In the genomic region with DNA sequence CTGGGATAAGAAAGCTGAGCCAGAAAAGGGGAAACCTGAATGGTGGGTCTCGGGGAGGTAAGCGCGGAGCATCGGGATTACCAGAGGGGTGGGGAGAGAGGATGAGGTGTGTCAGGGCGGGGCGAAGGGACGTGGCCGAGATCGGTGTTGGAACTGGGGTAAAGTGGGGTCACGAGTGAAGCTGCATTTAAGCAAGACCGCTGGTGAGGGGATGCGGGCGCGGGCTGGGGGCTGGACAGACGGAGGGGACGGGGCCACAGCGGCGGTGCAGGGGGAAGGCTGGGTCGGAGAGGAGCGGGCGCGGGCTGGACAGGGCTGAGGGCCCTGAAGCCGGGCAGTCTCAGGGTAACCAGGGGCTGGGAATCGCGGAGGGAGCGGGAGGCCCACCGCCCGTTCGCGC, we compare ENCODE assay signal across 8 cellular contexts. TPM values are rescaled to one million over a fixed set of nuclear protein-coding genes. Genes with fewer than 3 reads are reported as not detected.
DNase-seq lines count a peak whose midpoint lies in the region; ATAC-seq and TF ChIP-seq lines count a peak whose summit lies in the region.
"Not testable (repeated sequence)": the region's sequence is repeated elsewhere in the genome, so short reads cannot be mapped to it uniquely, and the experiment has no call there.

No MANE protein-coding gene starts in this region.

- intact Hi-C loops in body of pancreas (cut with DNase I); Right ventricle myocardium inferior (cut with DNase I): not testable (repeated sequence)

- peaks cover 12% of the 10 kb centered on the region for H3K79me2 ChIP-seq in DND-41 (ENCODE audit: insufficient read depth, low read length)

- H3K27me3 ChIP-seq in DND-41 (ENCODE audit: insufficient read depth, low read length, poor library complexity); body of pancreas; muscle layer of duodenum (ENCODE audit: low read depth, low read length); stomach smooth muscle (ENCODE audit: control insufficient read depth in 1 of 2, insufficient read depth in 2 of 2, low read length in 2 of 2): not testable (repeated sequence)

- H3K4me1 ChIP-seq in DND-41 (ENCODE audit: insufficient read depth, low read length) = peaks cover 16% of the 10 kb centered on the region
- H3K4me1 ChIP-seq in body of pancreas = peaks cover 27% of the 10 kb centered on the region
- H3K4me1 ChIP-seq in muscle layer of duodenum (ENCODE audit: control insufficient read depth in 1 of 2, insufficient read depth in 2 of 2, low read length in 2 of 2); stomach smooth muscle (ENCODE audit: control insufficient read depth, insufficient read depth, low read length): not testable (repeated sequence)

- peak overlapping the region; percentile 60 for H3K27ac ChIP-seq in DND-41 (ENCODE audit: low read length)
- H3K27ac ChIP-seq in body of pancreas = peak overlapping the region; percentile 45 to 83 (median 78)
- not testable (repeated sequence) for H3K27ac ChIP-seq in muscle layer of duodenum (ENCODE audit: low read length)
- peak overlapping the region; percentile 58 for H3K27ac ChIP-seq in stomach smooth muscle (ENCODE audit: low read length)

- H3K36me3 ChIP-seq in DND-41 (ENCODE audit: insufficient read depth, low read length); body of pancreas (replicated peaks in 1 of 2; ENCODE audit: insufficient read depth in 1 of 2, low read depth in 2 of 2); muscle layer of duodenum (ENCODE audit: control insufficient read depth in 1 of 2, insufficient read depth in 2 of 2, low read length in 2 of 2); stomach smooth muscle (ENCODE audit: control insufficient read depth in 2 of 2, insufficient read depth in 2 of 2, low read length in 2 of 2): not testable (repeated sequence)

- DNase-seq in DND-41 (peak; percentile 15), body of pancreas (peak in 1 of 4 donors; percentile 13)
- DNase-seq in Right ventricle myocardium inferior (ENCODE audit: missing footprints) = not testable (repeated sequence)

- peak overlapping the region; percentile 87 for H3K4me2 ChIP-seq in DND-41 (ENCODE audit: insufficient read depth, low read length)

- TF ChIP-seq POLR2A in body of pancreas (IDR thresholded peaks at IDR 0.05) = not testable (repeated sequence)

- H3K4me3 ChIP-seq in DND-41 (ENCODE audit: low read depth in 1 of 2, low read length in 2 of 2) (peak overlapping the region; percentile 42 to 56; a peak in 3 of 4 replicates), body of pancreas (peak overlapping the region; percentile 13 to 51), muscle layer of duodenum (ENCODE audit: low read depth in 1 of 2, low read length in 2 of 2) (peak overlapping the region; percentile 26 to 59), stomach smooth muscle (ENCODE audit: low read length in 2 of 2) (peak overlapping the region; percentile 62 to 69)

- H3K9me3 ChIP-seq in DND-41 (ENCODE audit: insufficient read depth, low read length, severe bottlenecking); body of pancreas; muscle layer of duodenum (ENCODE audit: control insufficient read depth in 1 of 2, low read length in 2 of 2); stomach smooth muscle (ENCODE audit: control insufficient read depth in 2 of 2, low read length in 2 of 2): not testable (repeated sequence)

- WGBS in body of pancreas, 2 donors = 0 to 1% methylated on average over 14 to 20 of the region's 30 CpGs

- TF ChIP-seq CTCF in DND-41 (IDR thresholded peaks at IDR 0.05; ENCODE audit: borderline replicate concordance, extremely low read depth, low read length, poor library complexity, severe bottlenecking); body of pancreas (IDR thresholded peaks at IDR 0.05): not testable (repeated sequence)

- H3K9ac ChIP-seq in DND-41 (ENCODE audit: low read depth, low read length) (peak overlapping the region; percentile 69), stomach smooth muscle (ENCODE audit: low read length in 2 of 2) (peak overlapping the region; percentile 57 to 69)

- peak; percentile 11 for ATAC-seq in DND-41 (ENCODE audit: insufficient read depth, low read depth)
- ATAC-seq in GM21447 (IDR thresholded peaks at IDR 0.05; ENCODE audit: unreplicated experiment) = peak; percentile 19
- ATAC-seq in HG03378 (IDR thresholded peaks at IDR 0.05; ENCODE audit: unreplicated experiment) = peak; percentile 15
- peak; percentile 64 for ATAC-seq in SK-N-SH treated with all-trans-retinoic acid at 6 μM for 48 hours
- ATAC-seq in body of pancreas = peak; percentile 23
- peak; percentile 39 for ATAC-seq in Right ventricle myocardium inferior

- peak overlapping the region; percentile 58 for H2AFZ ChIP-seq in DND-41 (ENCODE audit: low read depth, low read length)

- H4K20me1 ChIP-seq in DND-41 (ENCODE audit: insufficient read depth, low read length) = not testable (repeated sequence)

RNA-seq across cellular contexts. Expression of a gene that starts 0.3 kb away (rescaled TPM):
- total RNA-seq in body of pancreas = 10 to 100 TPM; 20.8 to 35.3 TPM
- total RNA-seq in Right ventricle myocardium inferior = 26.9 TPM

RNA-seq across cellular contexts. Expression of a gene that starts 57.5 kb away (rescaled TPM):
- 10 to 100 TPM; 12.7 to 35.3 TPM for total RNA-seq in body of pancreas
- total RNA-seq in Right ventricle myocardium inferior = 34.4 TPM

Comparison
In these comparisons a context has a peak if more than half of its experiments do, and no peak if none do; other contexts are left out.
1. ATAC-seq: peak in every context shown above with its lines; median percentile 64 in SK-N-SH treated with all-trans-retinoic acid at 6 μM for 48 hours; 39 in Right ventricle myocardium inferior; 23 in body of pancreas; 19 in GM21447; 15 in HG03378; 11 in DND-41.